22 cellular contexts compared by ENCODE assay signal in the genomic region with DNA sequence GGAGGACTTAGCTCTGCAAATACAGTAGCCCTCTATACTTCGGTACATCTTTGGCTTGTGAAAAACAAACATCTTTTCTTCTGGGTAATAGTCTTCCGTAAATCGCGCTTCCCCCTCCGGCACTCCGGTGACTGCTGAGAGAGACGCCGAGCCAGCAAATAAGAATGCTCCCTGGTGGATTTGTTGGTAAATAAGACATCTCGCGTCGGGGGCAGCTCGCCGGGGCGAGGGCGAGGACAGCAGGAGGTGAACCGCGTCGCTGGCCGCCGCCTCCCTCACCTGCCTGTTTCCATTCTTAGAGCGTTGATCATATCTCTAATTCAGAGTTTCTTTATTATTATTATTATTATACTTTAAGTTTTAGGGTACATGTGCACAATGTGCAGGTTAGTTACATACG.
"Had no signal": no experiment of that assay in that cellular context is flagged by ENCODE, and none has a peak within 500 bp of the region (broad histone marks: within the 10 kb centered on the region; RNA-seq: fewer than 3 reads in every experiment).

No MANE protein-coding gene starts in this region.

- H3K4me1 ChIP-seq: heart left ventricle, left lung, lower lobe of right lung had no signal

- DNase-seq: dermis blood vessel endothelial cell; dorsolateral prefrontal cortex; effector CD4-positive, alpha-beta T cell; effector memory CD4-positive, alpha-beta T cell; foreskin keratinocyte; heart left ventricle; hypothalamus; immature natural killer cell; islet precursor cell; left cardiac atrium; left ventricle myocardium superior; lower lobe of right lung; mesendoderm; midbrain; naive thymus-derived CD4-positive, alpha-beta T cell had no signal

- H3K27ac ChIP-seq: coronary artery, dorsolateral prefrontal cortex, esophagus muscularis mucosa, foreskin keratinocyte, gastroesophageal sphincter, heart left ventricle, hepatocyte, left lung, lower lobe of right lung had no signal

- H3K36me3 ChIP-seq: esophagus muscularis mucosa, gastroesophageal sphincter, heart left ventricle, left lung, lower lobe of right lung had no signal

- H3K4me3 ChIP-seq: coronary artery, esophagus muscularis mucosa, gastroesophageal sphincter, heart left ventricle, hepatocyte, left lung, lower lobe of right lung had no signal

- H3K9me3 ChIP-seq: esophagus muscularis mucosa, gastroesophageal sphincter, left lung, lower lobe of right lung had no signal

- ATAC-seq: foreskin keratinocyte; gastroesophageal sphincter; heart left ventricle; left cardiac atrium; left lung; left ventricle myocardium superior; lower lobe of right lung; naive thymus-derived CD4-positive, alpha-beta T cell had no signal

- FAIRE-seq: endothelial cell of umbilical vein, frontal cortex had no signal
